ENCODE assay signal across 9 cellular contexts in the genomic region with DNA sequence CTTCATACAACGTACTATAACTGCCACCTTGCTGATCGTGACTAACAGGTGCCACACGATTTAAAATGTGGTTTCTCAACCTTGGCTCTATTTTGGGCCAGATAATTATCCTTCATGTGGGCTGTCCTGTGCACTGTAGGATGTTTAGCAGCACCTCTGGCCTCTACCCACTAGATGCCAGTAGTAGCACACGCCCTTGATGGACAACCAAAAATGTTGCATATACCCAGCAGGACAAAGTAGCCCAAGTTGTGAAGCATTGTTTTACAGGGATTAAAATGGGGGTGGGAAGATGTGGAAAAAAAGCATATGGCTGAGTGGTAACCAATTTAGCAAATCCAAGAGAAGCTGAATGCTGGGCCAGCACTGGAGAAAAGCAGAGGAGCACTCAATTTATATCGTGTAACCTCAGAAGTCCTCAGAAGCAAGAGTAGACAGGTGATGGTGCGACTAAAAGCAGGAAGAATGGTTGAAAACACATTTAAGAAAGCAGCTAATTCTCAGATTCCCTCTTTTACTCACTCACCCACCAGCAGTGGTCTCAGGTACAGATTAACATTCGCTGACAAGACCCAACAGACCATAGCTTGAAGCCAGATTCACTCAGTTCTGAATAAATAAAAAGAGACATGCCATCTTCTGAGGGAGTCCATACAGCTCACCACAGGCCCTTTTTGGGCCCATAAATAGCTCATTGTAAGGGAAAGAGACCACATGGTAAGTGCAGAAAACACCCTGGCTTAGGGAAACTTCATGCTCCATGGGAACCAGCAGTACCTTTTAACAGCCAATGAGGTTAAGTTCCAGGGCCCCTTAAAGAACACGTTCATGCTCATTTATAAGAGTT. TPM values are rescaled to one million over a fixed set of nuclear protein-coding genes. Genes with fewer than 3 reads are reported as not detected.
A peak's percentile ranks its signal among the peaks of the same experiment; 100 is the strongest.
DNase-seq lines count a peak whose midpoint lies in the region; ATAC-seq and TF ChIP-seq lines count a peak whose summit lies in the region.
"Had no signal": no experiment of that assay in that cellular context is flagged by ENCODE, and none has a peak within 500 bp of the region (broad histone marks: within the 10 kb centered on the region; RNA-seq: fewer than 3 reads in every experiment).

No MANE protein-coding gene starts in this region.

- no peak overlapping the region for H3K4me3 ChIP-seq in AG09309 (ENCODE audit: control insufficient read depth, low read depth, low read length)
- H3K4me3 ChIP-seq in cardiac fibroblast (replicated peaks in 1 of 2; ENCODE audit: low read depth in 2 of 2, low read length in 2 of 2) = no peak overlapping the region
- H3K4me3 ChIP-seq in liver (ENCODE audit: low read depth in 1 of 3, low read length in 3 of 3) = no peak overlapping the region
- H3K4me3 ChIP-seq: HAP-1 had no signal

- H3K27me3 ChIP-seq in liver (ENCODE audit: control insufficient read depth in 4 of 4, insufficient read depth in 4 of 4, low read length in 3 of 4) = no peaks in the 10 kb centered on the region

- WGBS in liver = 82% methylated on average over 8 of the region's 8 CpGs

- peak overlapping the region in 1 of 2 donors; percentile 17 for H3K27ac ChIP-seq in liver (ENCODE audit: low read depth in 1 of 2, low read length in 2 of 2)

- peak; percentile 87 to 90 for TF ChIP-seq RAD21 in liver (IDR thresholded peaks at IDR 0.05)

- no peaks in the 10 kb centered on the region for H3K9me3 ChIP-seq in liver (ENCODE audit: control insufficient read depth in 4 of 4, low read length in 3 of 4)
- H3K9me3 ChIP-seq: HAP-1 had no signal

- peaks cover 1 to 27% (median 17%) of the 10 kb centered on the region in 4 donors for H3K36me3 ChIP-seq in liver (ENCODE audit: control insufficient read depth in 4 of 4, insufficient read depth in 3 of 4, low read depth in 1 of 4, low read length in 3 of 4)

- ATAC-seq in GM18508 (IDR thresholded peaks at IDR 0.05; ENCODE audit: insufficient read depth, unreplicated experiment) = peak; percentile 55

- H3K9ac ChIP-seq in liver (ENCODE audit: low read depth in 1 of 2, low read length in 2 of 2) = no peak overlapping the region

- peak; percentile 66 for TF ChIP-seq CTCF in AG09309 (IDR thresholded peaks at IDR 0.05; ENCODE audit: control insufficient read depth, insufficient read depth, low read depth, low read length, missing control alignments)
- TF ChIP-seq CTCF in cardiac fibroblast (IDR thresholded peaks at IDR 0.05; ENCODE audit: low read depth, low read length) = peak; percentile 63
- TF ChIP-seq CTCF in liver (IDR thresholded peaks at IDR 0.05; ENCODE audit: low read depth, low read length, missing input control) = peak; percentile 65

- no peak for DNase-seq in AG09309 (ENCODE audit: low read depth)
- peak; percentile 72 for DNase-seq in HT-29 (ENCODE audit: low spot score)
- DNase-seq in UCSD-AML1 (lab: John Stamatoyannopoulos, UW; ENCODE audit: unreplicated experiment) = peak; percentile 29
- DNase-seq in cardiac fibroblast (ENCODE audit: low read depth in 2 of 2) = peak; percentile 45 to 60
- peak; percentile 25 for DNase-seq in stimulated activated naive CD4-positive, alpha-beta T cell treated with Interleukin-2 at 50 U/mL for 16 hours (lab: John Stamatoyannopoulos, UW)
- no peak for DNase-seq in GM19240 (ENCODE audit: insufficient read length, low spot score)

- H3K4me1 ChIP-seq in liver (ENCODE audit: control insufficient read depth in 4 of 4, insufficient read depth in 4 of 4, low read length in 3 of 4) = peaks cover 0 to 1% (median 0%) of the 10 kb centered on the region in 4 donors
- H3K4me1 ChIP-seq: HAP-1 had no signal

TF ChIP-seq in liver, 16 proteins besides CTCF, POLR2A, EP300 and RAD21:
- no peak for TF ChIP-seq SP1 (IDR thresholded peaks at IDR 0.05)
- no peak for TF ChIP-seq HNF4A (conservative IDR thresholded peaks at IDR 0.05)
- TF ChIP-seq, protein P1, sequence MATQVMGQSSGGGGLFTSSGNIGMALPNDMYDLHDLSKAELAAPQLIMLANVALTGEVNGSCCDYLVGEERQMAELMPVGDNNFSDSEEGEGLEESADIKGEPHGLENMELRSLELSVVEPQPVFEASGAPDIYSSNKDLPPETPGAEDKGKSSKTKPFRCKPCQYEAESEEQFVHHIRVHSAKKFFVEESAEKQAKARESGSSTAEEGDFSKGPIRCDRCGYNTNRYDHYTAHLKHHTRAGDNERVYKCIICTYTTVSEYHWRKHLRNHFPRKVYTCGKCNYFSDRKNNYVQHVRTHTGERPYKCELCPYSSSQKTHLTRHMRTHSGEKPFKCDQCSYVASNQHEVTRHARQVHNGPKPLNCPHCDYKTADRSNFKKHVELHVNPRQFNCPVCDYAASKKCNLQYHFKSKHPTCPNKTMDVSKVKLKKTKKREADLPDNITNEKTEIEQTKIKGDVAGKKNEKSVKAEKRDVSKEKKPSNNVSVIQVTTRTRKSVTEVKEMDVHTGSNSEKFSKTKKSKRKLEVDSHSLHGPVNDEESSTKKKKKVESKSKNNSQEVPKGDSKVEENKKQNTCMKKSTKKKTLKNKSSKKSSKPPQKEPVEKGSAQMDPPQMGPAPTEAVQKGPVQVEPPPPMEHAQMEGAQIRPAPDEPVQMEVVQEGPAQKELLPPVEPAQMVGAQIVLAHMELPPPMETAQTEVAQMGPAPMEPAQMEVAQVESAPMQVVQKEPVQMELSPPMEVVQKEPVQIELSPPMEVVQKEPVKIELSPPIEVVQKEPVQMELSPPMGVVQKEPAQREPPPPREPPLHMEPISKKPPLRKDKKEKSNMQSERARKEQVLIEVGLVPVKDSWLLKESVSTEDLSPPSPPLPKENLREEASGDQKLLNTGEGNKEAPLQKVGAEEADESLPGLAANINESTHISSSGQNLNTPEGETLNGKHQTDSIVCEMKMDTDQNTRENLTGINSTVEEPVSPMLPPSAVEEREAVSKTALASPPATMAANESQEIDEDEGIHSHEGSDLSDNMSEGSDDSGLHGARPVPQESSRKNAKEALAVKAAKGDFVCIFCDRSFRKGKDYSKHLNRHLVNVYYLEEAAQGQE (IDR thresholded peaks at IDR 0.05) = no peak
- TF ChIP-seq TAF1 (conservative IDR thresholded peaks at IDR 0.05) = no peak
- no peak for TF ChIP-seq JUND (IDR thresholded peaks at IDR 0.05)
- TF ChIP-seq FOXA2 (IDR thresholded peaks at IDR 0.05) = no peak
- TF ChIP-seq, protein P2, sequence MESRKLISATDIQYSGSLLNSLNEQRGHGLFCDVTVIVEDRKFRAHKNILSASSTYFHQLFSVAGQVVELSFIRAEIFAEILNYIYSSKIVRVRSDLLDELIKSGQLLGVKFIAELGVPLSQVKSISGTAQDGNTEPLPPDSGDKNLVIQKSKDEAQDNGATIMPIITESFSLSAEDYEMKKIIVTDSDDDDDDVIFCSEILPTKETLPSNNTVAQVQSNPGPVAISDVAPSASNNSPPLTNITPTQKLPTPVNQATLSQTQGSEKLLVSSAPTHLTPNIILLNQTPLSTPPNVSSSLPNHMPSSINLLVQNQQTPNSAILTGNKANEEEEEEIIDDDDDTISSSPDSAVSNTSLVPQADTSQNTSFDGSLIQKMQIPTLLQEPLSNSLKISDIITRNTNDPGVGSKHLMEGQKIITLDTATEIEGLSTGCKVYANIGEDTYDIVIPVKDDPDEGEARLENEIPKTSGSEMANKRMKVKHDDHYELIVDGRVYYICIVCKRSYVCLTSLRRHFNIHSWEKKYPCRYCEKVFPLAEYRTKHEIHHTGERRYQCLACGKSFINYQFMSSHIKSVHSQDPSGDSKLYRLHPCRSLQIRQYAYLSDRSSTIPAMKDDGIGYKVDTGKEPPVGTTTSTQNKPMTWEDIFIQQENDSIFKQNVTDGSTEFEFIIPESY (IDR thresholded peaks at IDR 0.05) = no peak
- no peak for TF ChIP-seq EGR1 (IDR thresholded peaks at IDR 0.05; ENCODE audit: low read depth in 2 of 2)
- no peak for TF ChIP-seq FOXA1 (IDR thresholded peaks at IDR 0.05)
- TF ChIP-seq, protein P3, sequence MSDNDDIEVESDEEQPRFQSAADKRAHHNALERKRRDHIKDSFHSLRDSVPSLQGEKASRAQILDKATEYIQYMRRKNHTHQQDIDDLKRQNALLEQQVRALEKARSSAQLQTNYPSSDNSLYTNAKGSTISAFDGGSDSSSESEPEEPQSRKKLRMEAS (IDR thresholded peaks at IDR 0.05) = no peak
- TF ChIP-seq, protein P4, sequence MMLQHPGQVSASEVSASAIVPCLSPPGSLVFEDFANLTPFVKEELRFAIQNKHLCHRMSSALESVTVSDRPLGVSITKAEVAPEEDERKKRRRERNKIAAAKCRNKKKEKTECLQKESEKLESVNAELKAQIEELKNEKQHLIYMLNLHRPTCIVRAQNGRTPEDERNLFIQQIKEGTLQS (IDR thresholded peaks at IDR 0.05) = no peak
- no peak for TF ChIP-seq NR2F2 (IDR thresholded peaks at IDR 0.05)
- no peak for TF ChIP-seq HNF4G (IDR thresholded peaks at IDR 0.05)
- TF ChIP-seq GABPA (IDR thresholded peaks at IDR 0.05 in 1 of 2, conservative IDR thresholded peaks at IDR 0.05 in 1 of 2) = no peak
- TF ChIP-seq RXRA (IDR thresholded peaks at IDR 0.05) = no peak
- no peak for TF ChIP-seq YY1 (IDR thresholded peaks at IDR 0.05)

RNA-seq across cellular contexts. Expression of a gene that starts 50.6 kb away (rescaled TPM):
- total RNA-seq in HT-29 (2014; rRNA removed; shearing (Covaris generic)) = 6.8 and 7.1 TPM in 2 replicates
- 10 to 100 TPM; 22.6 to 83.1 TPM for total RNA-seq in liver
- 10 to 100 TPM in 1 of 2 donors, 1 to 10 TPM in 1; 7.0 to 16.2 TPM for polyA plus RNA-seq in liver

Comparison
In these comparisons a context has a peak if more than half of its experiments do, and no peak if none do; other contexts are left out.
1. DNase-seq: peak in HT-29 (single experiment), UCSD-AML1 (single experiment), cardiac fibroblast (2 of 2) and stimulated activated naive CD4-positive, alpha-beta T cell treated with Interleukin-2 at 50 U/mL for 16 hours (single experiment); none in AG09309 (single experiment) and GM19240 (single experiment).
2. Peak in every context shown above with its lines, with median percentiles within 50 percentile points of each other: CTCF ChIP-seq.